In the genomic region with DNA sequence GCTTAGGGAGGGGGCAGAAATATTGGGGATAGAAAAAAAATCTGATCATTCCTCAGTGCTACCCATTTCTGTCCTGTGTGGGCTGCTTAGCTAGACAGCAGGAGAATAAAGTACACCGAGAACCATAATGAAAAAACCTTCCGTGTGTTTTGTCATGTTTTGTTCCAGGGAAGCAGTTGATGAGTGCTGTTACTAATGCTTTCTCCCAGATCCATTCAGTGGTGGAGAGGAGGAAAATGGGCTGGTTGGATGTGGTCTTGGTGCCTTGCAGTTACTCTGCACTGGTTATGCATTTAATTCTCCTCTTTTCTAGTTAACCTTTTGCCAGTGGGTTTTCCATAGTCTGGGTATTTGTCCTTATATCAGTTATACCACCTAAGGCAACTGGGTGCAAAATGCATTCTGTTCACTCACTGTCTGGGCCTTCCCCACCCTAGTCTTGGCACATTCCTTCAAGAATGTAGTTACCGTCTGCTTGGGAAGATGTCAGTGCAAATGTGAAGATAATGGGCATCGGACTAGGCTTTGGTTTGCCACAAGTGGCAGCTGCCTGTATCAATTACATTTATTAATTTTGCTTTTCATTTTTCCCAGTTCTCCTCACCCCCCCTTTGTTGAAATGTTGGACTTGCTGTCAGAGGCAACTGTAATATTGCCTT, we compare ENCODE assay signal across 17 cellular contexts. TPM values are rescaled to one million over a fixed set of nuclear protein-coding genes. Genes with fewer than 3 reads are reported as not detected.
DNase-seq lines count a peak whose midpoint lies in the region; ATAC-seq, FAIRE-seq and TF ChIP-seq lines count a peak whose summit lies in the region.
"Had no signal": no experiment of that assay in that cellular context is flagged by ENCODE, and none has a peak within 500 bp of the region (broad histone marks: within the 10 kb centered on the region; RNA-seq: fewer than 3 reads in every experiment).

No MANE protein-coding gene starts in this region.

- peaks cover 30% of the 10 kb centered on the region; the same call in 1 of the 2 replicates for H4K20me1 ChIP-seq in DND-41 (ENCODE audit: insufficient read depth, low read length)

- TF ChIP-seq POLR2A in A549 (IDR thresholded peaks at IDR 0.05; ENCODE audit: low read length): no peak

- H3K4me1 ChIP-seq in A549 (peaks cover 29% of the 10 kb centered on the region; the same call in 2 of the 3 replicates), DND-41 (ENCODE audit: insufficient read depth, low read length) (no peaks in the 10 kb centered on the region)

- TF ChIP-seq CTCF in A549 (IDR thresholded peaks at IDR 0.05): no peak
- TF ChIP-seq CTCF in DND-41 (IDR thresholded peaks at IDR 0.05; ENCODE audit: borderline replicate concordance, extremely low read depth, low read length, poor library complexity, severe bottlenecking): no peak
- TF ChIP-seq CTCF in VCaP (conservative IDR thresholded peaks at IDR 0.05): no peak

- TF ChIP-seq EP300 in A549 (IDR thresholded peaks at IDR 0.05): no peak

- no peak for TF ChIP-seq RAD21 in A549 (conservative IDR thresholded peaks at IDR 0.05 in 1 of 2, IDR thresholded peaks at IDR 0.05 in 1 of 2)

- WGBS in A549 (ENCODE audit: missing lambda C conversion rate): 95% methylated on average over 4 of the region's 4 CpGs

- no peaks in the 10 kb centered on the region for H3K27me3 ChIP-seq in DND-41 (ENCODE audit: insufficient read depth, low read length, poor library complexity)

- H3K79me2 ChIP-seq in DND-41 (ENCODE audit: insufficient read depth, low read length): no peaks in the 10 kb centered on the region

- POLR2A ChIA-PET in A549 (lab: Yijun Ruan, JAX): interaction anchor here (1.0 kb wide), 1 partner anchor 21 kb away, joined by 6 read pairs; no protein-coding TSS in a partner anchor

- in situ Hi-C loops in KBM-7 (cut with MboI; ENCODE audit: low pct_unique_long_range_greater_than_20kb, low sequenced_read_pairs): no loop called here

- H3K27ac ChIP-seq in A549 (no peak overlapping the region), DND-41 (ENCODE audit: low read length) (no peak overlapping the region), VCaP (peak overlapping the region; percentile 6; the same call in 1 of the 2 replicates)

- H3K4me2 ChIP-seq in A549: no peak overlapping the region
- H3K4me2 ChIP-seq in DND-41 (ENCODE audit: insufficient read depth, low read length): no peak overlapping the region

- H3K4me3 ChIP-seq in A549 (no peak overlapping the region), DND-41 (ENCODE audit: low read depth in 1 of 2, low read length in 2 of 2) (no peak overlapping the region)

- DNase-seq in A549 (ENCODE audit: low read depth in 1 of 2, low spot score in 1 of 2) (no peak), DND-41 (no peak), myocyte (ENCODE audit: low read depth) (peak; percentile 37), KBM-7 (no peak)
- no peak for DNase-seq in stimulated activated CD4-positive, alpha-beta T cell treated with anti-CD3 and anti-CD28 coated beads, Interleukin-2, amount 100 ng/mL, for 48 hours
- DNase-seq: activated T-cell treated with anti-CD3 and anti-CD28 coated beads, Interleukin-2, amount 50 U/mL, for 1 hour; AML-193; effector memory CD8-positive, alpha-beta T cell; left cardiac atrium; NCI-H187 treated with DMSO at 0.1 percent for 48 hours; NCI-H510A; Right ventricle myocardium superior had no signal

- no peak for FAIRE-seq in A549 (lab: Jason Lieb, UNC)
- FAIRE-seq: GM18507 had no signal

- ATAC-seq in A549: no peak
- 0 out of 3 replicates have a peak, but pooled peaks have one; percentile 3 for ATAC-seq in DND-41 (ENCODE audit: insufficient read depth, low read depth)
- ATAC-seq in HG03039 (IDR thresholded peaks at IDR 0.05; ENCODE audit: unreplicated experiment): no peak
- ATAC-seq: activated CD4-positive, CD25-positive, alpha-beta regulatory T cell treated with anti-CD3 and anti-CD28 coated beads, Interleukin-2, amount 50 U/mL, for 24 hours; effector memory CD8-positive, alpha-beta T cell; left cardiac atrium had no signal

- no peak overlapping the region for H3K9ac ChIP-seq in DND-41 (ENCODE audit: low read depth, low read length)

- H2AFZ ChIP-seq in DND-41 (ENCODE audit: low read depth, low read length): no peak overlapping the region

- H3K9me3 ChIP-seq in A549: no peaks in the 10 kb centered on the region
- no peaks in the 10 kb centered on the region for H3K9me3 ChIP-seq in DND-41 (ENCODE audit: insufficient read depth, low read length, severe bottlenecking)

- CTCF ChIA-PET in A549 (lab: Yijun Ruan, JAX): interaction anchor here (0.6 to 3.0 kb wide), 12 partner anchors 8 to 366 kb away, joined by 3 to 13 read pairs (median 3); a partner anchor contains a TSS

- H3K36me3 ChIP-seq in DND-41 (ENCODE audit: insufficient read depth, low read length): peaks cover 62% of the 10 kb centered on the region

TF ChIP-seq in A549, 52 proteins besides CTCF, POLR2A, EP300 and RAD21:
- TF ChIP-seq MAFK (IDR thresholded peaks at IDR 0.05; ENCODE audit: partially characterized antibody) (no peak), HOXA7 (CRISPR knock-in tag; IDR thresholded peaks at IDR 0.05) (peak; percentile 14), POLR2AphosphoS2 (conservative IDR thresholded peaks at IDR 0.05; ENCODE audit: low read length) (peak; percentile 65), KDM1A (IDR thresholded peaks at IDR 0.05; ENCODE audit: low read depth) (no peak), JUN (IDR thresholded peaks at IDR 0.05) (peak in 1 of 2 experiments; percentile 58; a peak in 1 of 5 replicates), TP53 (CRISPR knock-in tag; IDR thresholded peaks at IDR 0.05) (peak; percentile 68; the same call in 1 of the 2 replicates)

RNA-seq across cellular contexts. Expression of a gene that starts 9.3 kb away (rescaled TPM):
- 3.3 and 3.4 TPM in 2 replicates for polyA plus RNA-seq in A549 (2011; rRNA removed)
- polyA plus RNA-seq in A549 (2012; cell fraction: cytosol; rRNA removed): 5.8 and 8.3 TPM in 2 replicates
- 12.9 and 18.7 TPM in 2 replicates for polyA plus RNA-seq in A549 (2012; cell fraction: nucleus; rRNA removed)
- 7.1 to 9.5 TPM (median 9.3 TPM) in 3 replicates for polyA plus RNA-seq in A549 (2017; fragmentation: RNase III; extraction: RNeasy Plus Mini Kit Qiagen cat#74134 plus additional on column Dnase treatment)
- polyA minus RNA-seq in A549 (2011; rRNA and poly(A)+ RNA removed): 3.0 and 3.7 TPM in 2 replicates
- 13.7 and 18.0 TPM in 2 replicates for total RNA-seq in myocyte
- polyA plus RNA-seq in myocyte (2012): 14.2 TPM

RNA-seq across cellular contexts. Expression of a gene that starts 34.9 kb away (rescaled TPM):
- 358 and 452 TPM in 2 replicates for polyA plus RNA-seq in A549 (2011; rRNA removed)
- 106 and 139 TPM in 2 replicates for polyA plus RNA-seq in A549 (2012; cell fraction: cytosol; rRNA removed)
- polyA plus RNA-seq in A549 (2012; cell fraction: nucleus; rRNA removed): 126 and 194 TPM in 2 replicates
- polyA plus RNA-seq in A549 (2017; fragmentation: RNase III; extraction: RNeasy Plus Mini Kit Qiagen cat#74134 plus additional on column Dnase treatment): 315 to 338 TPM (median 320 TPM) in 3 replicates
- 388 and 417 TPM in 2 replicates for polyA minus RNA-seq in A549 (2011; rRNA and poly(A)+ RNA removed)
- 230 and 249 TPM in 2 replicates for total RNA-seq in myocyte
- polyA plus RNA-seq in myocyte (2012): 140 TPM

RNA-seq across cellular contexts. Expression of a gene that starts 48.4 kb away (rescaled TPM):
- 0.03 TPM in 1 of 2 replicates, not detected in the other for polyA plus RNA-seq in A549 (2011; rRNA removed)
- polyA plus RNA-seq in A549 (2012; cell fraction: cytosol; rRNA removed): 0.04 TPM in 1 of 2 replicates, not detected in the other
- 0.02 TPM in 1 of 2 replicates, not detected in the other for polyA plus RNA-seq in A549 (2012; cell fraction: nucleus; rRNA removed)
- polyA plus RNA-seq in A549 (2017; fragmentation: RNase III; extraction: RNeasy Plus Mini Kit Qiagen cat#74134 plus additional on column Dnase treatment): 0.04 TPM in 1 of 3 replicates, not detected in the others
- polyA minus RNA-seq in A549 (2011; rRNA and poly(A)+ RNA removed): not detected in 2 replicates
- total RNA-seq in myocyte: not detected in 2 replicates
- not detected for polyA plus RNA-seq in myocyte (2012)
- total RNA-seq: pulmonary artery endothelial cell had no signal
